20 cellular contexts compared by ENCODE assay signal in the genomic region with DNA sequence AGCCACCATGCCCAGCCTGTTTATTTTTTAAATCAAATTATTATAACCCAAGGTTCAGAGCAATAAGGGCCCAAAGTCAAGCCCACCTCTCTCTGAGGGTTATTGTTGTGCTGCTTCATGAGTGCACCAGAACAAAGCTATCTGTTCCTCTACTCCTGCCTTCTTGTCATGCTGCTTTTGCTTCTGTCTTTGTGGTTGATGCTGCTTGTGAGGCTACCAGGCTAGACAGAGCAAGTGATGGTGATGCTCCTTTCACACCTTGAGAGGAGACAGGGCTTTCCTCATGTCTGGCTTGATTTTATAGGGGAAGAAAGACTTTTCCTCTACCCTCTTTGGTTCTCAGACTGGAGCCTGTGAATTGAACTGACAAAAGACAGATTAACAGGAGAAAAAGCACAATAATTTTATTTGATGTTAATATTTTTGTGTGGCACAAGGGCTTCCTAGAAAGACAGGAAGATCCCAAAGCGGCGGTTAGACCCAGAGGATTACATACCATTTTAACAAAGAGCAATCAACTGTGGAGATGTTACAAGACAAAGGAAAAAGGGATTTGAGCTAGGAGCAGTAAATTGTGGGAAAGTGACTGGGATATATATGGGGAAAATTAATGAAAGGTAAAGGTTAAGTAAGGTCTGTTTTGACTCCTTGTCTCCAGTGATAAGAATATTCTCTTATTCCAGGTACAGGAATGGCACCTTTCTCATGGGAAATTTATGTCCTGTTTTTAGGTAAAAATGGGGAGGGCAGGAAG. TPM values are rescaled to one million over a fixed set of nuclear protein-coding genes. Genes with fewer than 3 reads are reported as not detected.
A peak's percentile ranks its signal among the peaks of the same experiment; 100 is the strongest.
DNase-seq lines count a peak whose midpoint lies in the region; ATAC-seq, FAIRE-seq and TF ChIP-seq lines count a peak whose summit lies in the region.
"Had no signal": no experiment of that assay in that cellular context is flagged by ENCODE, and none has a peak within 500 bp of the region (broad histone marks: within the 10 kb centered on the region; RNA-seq: fewer than 3 reads in every experiment).

No MANE protein-coding gene starts in this region.

- H3K27ac ChIP-seq in CD8-positive, alpha-beta memory T cell (ENCODE audit: low read depth, low read length): no peak overlapping the region
- H3K27ac ChIP-seq in astrocyte (ENCODE audit: low read depth, low read length): no peak overlapping the region
- no peak overlapping the region for H3K27ac ChIP-seq in caudate nucleus (ENCODE audit: low read depth, low read length)
- H3K27ac ChIP-seq: right atrium auricular region, SJSA1, transverse colon had no signal

- ATAC-seq in GM18517 (IDR thresholded peaks at IDR 0.05; ENCODE audit: unreplicated experiment) (peak; percentile 29), HG02870 (IDR thresholded peaks at IDR 0.05; ENCODE audit: unreplicated experiment) (peak; percentile 30)

- H3K4me3 Mint-ChIP-seq in CD8-positive, alpha-beta memory T cell: no peak overlapping the region
- no peak overlapping the region for H3K4me3 Mint-ChIP-seq in astrocyte (ENCODE audit: unreplicated experiment)
- H3K4me3 Mint-ChIP-seq in osteocyte (ENCODE audit: unreplicated experiment): no peak overlapping the region
- H3K4me3 Mint-ChIP-seq: CD14-positive monocyte had no signal

- no peak overlapping the region for H3K4me3 ChIP-seq in CD8-positive, alpha-beta memory T cell (ENCODE audit: low read length)
- H3K4me3 ChIP-seq in astrocyte (ENCODE audit: insufficient read depth, low read depth, low read length): no peak overlapping the region
- H3K4me3 ChIP-seq: lung, MG63, right atrium auricular region, SJSA1, transverse colon had no signal

- no peak overlapping the region for H3K9ac ChIP-seq in astrocyte (ENCODE audit: low read length)

- FAIRE-seq in astrocyte (lab: Jason Lieb, UNC): no peak

- in situ Hi-C loops in GM13977 (cut with MboI; ENCODE audit: low pct_unique_long_range_greater_than_20kb, low sequenced_read_pairs, unreplicated experiment): loop anchor here (25.0 kb wide), 1 partner anchor 214 kb away; no protein-coding TSS in a partner anchor

- H3K36me3 ChIP-seq in CD8-positive, alpha-beta memory T cell (ENCODE audit: insufficient read depth, low read length): no peaks in the 10 kb centered on the region
- no peaks in the 10 kb centered on the region for H3K36me3 ChIP-seq in astrocyte (ENCODE audit: insufficient read depth, low read length)
- H3K36me3 ChIP-seq: MG63, right atrium auricular region, SJSA1, transverse colon had no signal

- TF ChIP-seq CTCF in astrocyte (IDR thresholded peaks at IDR 0.05; ENCODE audit: insufficient read depth, low read depth, low read length): no peak
- no peak for TF ChIP-seq CTCF in osteocyte (IDR thresholded peaks at IDR 0.05)
- no peak for TF ChIP-seq CTCF in GM13977 (IDR thresholded peaks at IDR 0.05; ENCODE audit: extremely low read depth, insufficient read depth, missing control alignments)

- H3K4me1 ChIP-seq in CD8-positive, alpha-beta memory T cell (ENCODE audit: insufficient read depth, low read length): peaks cover 47% of the 10 kb centered on the region
- H3K4me1 ChIP-seq in astrocyte (ENCODE audit: insufficient read depth, low read length): no peaks in the 10 kb centered on the region
- H3K4me1 ChIP-seq: SJSA1 had no signal

- H3K4me1 Mint-ChIP-seq in CD8-positive, alpha-beta memory T cell: peaks cover 56 to 82% (median 79%) of the 10 kb centered on the region in 3 donors
- H3K4me1 Mint-ChIP-seq in astrocyte (ENCODE audit: low read depth, unreplicated experiment): no peaks in the 10 kb centered on the region
- H3K4me1 Mint-ChIP-seq in osteocyte (ENCODE audit: unreplicated experiment): no peaks in the 10 kb centered on the region

- H3K4me2 ChIP-seq in astrocyte (ENCODE audit: low read length): no peak overlapping the region

- POLR2A ChIA-PET in CD8-positive, alpha-beta memory T cell (lab: Charles Lee): no interaction called here

- no peaks in the 10 kb centered on the region for H3K27me3 Mint-ChIP-seq in CD8-positive, alpha-beta memory T cell
- H3K27me3 Mint-ChIP-seq in astrocyte (ENCODE audit: low read depth, unreplicated experiment): no peaks in the 10 kb centered on the region
- H3K27me3 Mint-ChIP-seq in osteocyte (ENCODE audit: unreplicated experiment): peaks cover 13% of the 10 kb centered on the region

- H3K79me2 ChIP-seq in astrocyte (ENCODE audit: insufficient read depth, low read length): no peaks in the 10 kb centered on the region

- H3K36me3 Mint-ChIP-seq in CD8-positive, alpha-beta memory T cell: peaks cover 0 to 24% (median 4%) of the 10 kb centered on the region in 3 donors
- no peaks in the 10 kb centered on the region for H3K36me3 Mint-ChIP-seq in astrocyte (ENCODE audit: low read depth, unreplicated experiment)
- no peaks in the 10 kb centered on the region for H3K36me3 Mint-ChIP-seq in osteocyte (ENCODE audit: unreplicated experiment)
- H3K36me3 Mint-ChIP-seq: CD14-positive monocyte had no signal

- no peaks in the 10 kb centered on the region for H3K27me3 ChIP-seq in CD8-positive, alpha-beta memory T cell (ENCODE audit: insufficient read depth, low read length, poor library complexity, severe bottlenecking)
- H3K27me3 ChIP-seq in astrocyte (ENCODE audit: insufficient read depth, low read length): no peaks in the 10 kb centered on the region
- H3K27me3 ChIP-seq: MG63, right atrium auricular region, SJSA1, transverse colon had no signal

- CTCF ChIA-PET in CD8-positive, alpha-beta memory T cell (lab: Charles Lee): interaction anchor here (14.5 kb wide), 1 partner anchor 38 kb away, joined by 342 read pairs; no protein-coding TSS in a partner anchor

- peaks cover 0 to 4% (median 3%) of the 10 kb centered on the region in 5 donors for H3K9me3 Mint-ChIP-seq in CD8-positive, alpha-beta memory T cell
- H3K9me3 Mint-ChIP-seq in astrocyte (ENCODE audit: unreplicated experiment) (peaks cover 4% of the 10 kb centered on the region), osteocyte (ENCODE audit: unreplicated experiment) (peaks cover 4% of the 10 kb centered on the region)

- no peak overlapping the region for H2AFZ ChIP-seq in astrocyte (ENCODE audit: low read depth, low read length)

- H3K9me3 ChIP-seq in CD8-positive, alpha-beta memory T cell (ENCODE audit: low read length): no peaks in the 10 kb centered on the region
- H3K9me3 ChIP-seq in astrocyte (ENCODE audit: insufficient read depth, low read depth, low read length): no peaks in the 10 kb centered on the region
- H3K9me3 ChIP-seq: MG63, right atrium auricular region, SJSA1, transverse colon had no signal

- H4K20me1 ChIP-seq in astrocyte (ENCODE audit: insufficient read depth, low read length): no peaks in the 10 kb centered on the region

- peak overlapping the region in 7 of 8 donors; percentile 11 to 90 (median 63) for H3K27ac Mint-ChIP-seq in CD8-positive, alpha-beta memory T cell
- H3K27ac Mint-ChIP-seq in astrocyte (ENCODE audit: unreplicated experiment) (peak overlapping the region; percentile 69), osteocyte (ENCODE audit: unreplicated experiment) (no peak overlapping the region)

- no peak for DNase-seq in CD8-positive, alpha-beta memory T cell
- DNase-seq in astrocyte (ENCODE audit: low read depth) (no peak), hepatic stellate cell (ENCODE audit: low spot score) (no peak), osteocyte (ENCODE audit: extremely low spot score, unreplicated experiment) (no peak), GM13977 (ENCODE audit: low spot score) (no peak), caudate nucleus (lab: John Stamatoyannopoulos, UW) (no peak)
- DNase-seq: activated naive CD4-positive, alpha-beta T cell treated with Interleukin-2 at 50 U/mL for 16 hours; effector memory CD4-positive, alpha-beta T cell; MG63; NCI-H2171; NK-92 treated with Interleukin-12 subunit alpha and Interleukin-12 subunit beta, amount 100 ng/mL, for 24 hours; transverse colon had no signal

RNA-seq across cellular contexts. Expression of a gene that starts 4.4 kb away (rescaled TPM):
- under 1 TPM; 0.24 to 0.27 TPM for total RNA-seq in CD8-positive, alpha-beta memory T cell
- not detected for polyA plus RNA-seq in CD8-positive, alpha-beta memory T cell
- total RNA-seq in astrocyte: not detected in 2 replicates
- not detected in 2 replicates for total RNA-seq in osteocyte
- total RNA-seq: fibroblast of villous mesenchyme, SJSA1 had no signal
- polyA plus RNA-seq: neural cell had no signal
